14 cellular contexts compared by ENCODE assay signal in genomic region chr2:155021591-155021990, GRCh38.
DNase-seq lines count a peak whose midpoint lies in the region; ATAC-seq and TF ChIP-seq lines count a peak whose summit lies in the region.
"Had no signal": no experiment of that assay in that cellular context is flagged by ENCODE, and none has a peak within 500 bp of the region (broad histone marks: within the 10 kb centered on the region; RNA-seq: fewer than 3 reads in every experiment).

No MANE protein-coding gene starts in this region.

- H3K9me3 Mint-ChIP-seq in natural killer cell treated with Interleukin-12 subunit alpha and Interleukin-12 subunit beta and Interleukin-15 and Interleukin-18, amount 100 ng/mL, for 72 hours: no peaks in the 10 kb centered on the region
- H3K9me3 Mint-ChIP-seq: CD4-positive, alpha-beta T cell had no signal

- H3K9ac ChIP-seq in smooth muscle cell (ENCODE audit: low read depth): no peak overlapping the region

- no peaks in the 10 kb centered on the region for H3K79me2 ChIP-seq in smooth muscle cell (ENCODE audit: low read depth)

- no peaks in the 10 kb centered on the region for H3K36me3 Mint-ChIP-seq in natural killer cell treated with Interleukin-12 subunit alpha and Interleukin-12 subunit beta and Interleukin-15 and Interleukin-18, amount 100 ng/mL, for 72 hours

- DNase-seq in DMS 273 (lab: John Stamatoyannopoulos, UW; ENCODE audit: unreplicated experiment) (peak; percentile 84), NCI-H2029 treated with DMSO at 0.1 percent for 48 hours (lab: John Stamatoyannopoulos, UW) (peak; percentile 64), NCI-H69 (lab: John Stamatoyannopoulos, UW) (peak; percentile 68), cerebellar cortex (ENCODE audit: low spot score) (peak; percentile 85), sigmoid colon (no peak), smooth muscle cell (lab: John Stamatoyannopoulos, UW; ENCODE audit: unreplicated experiment) (no peak)
- no peak for DNase-seq in natural killer cell treated with Interleukin-12 subunit alpha and Interleukin-12 subunit beta and Interleukin-15 and Interleukin-18, amount 100 ng/mL, for 72 hours (ENCODE audit: low spot score)
- DNase-seq: ACHN; CD4-positive, alpha-beta T cell; H7; NCI-H187 treated with DMSO at 0.1 percent for 48 hours; T-helper 9 cell had no signal

- intact Hi-C loops in sigmoid colon (cut with DNase I): no loop called here

- TF ChIP-seq CTCF in sigmoid colon (IDR thresholded peaks at IDR 0.05) (no peak), smooth muscle cell (IDR thresholded peaks at IDR 0.05; ENCODE audit: borderline replicate concordance, insufficient read depth, poor library complexity, severe bottlenecking) (no peak)

- H3K27me3 Mint-ChIP-seq in natural killer cell treated with Interleukin-12 subunit alpha and Interleukin-12 subunit beta and Interleukin-15 and Interleukin-18, amount 100 ng/mL, for 72 hours: no peaks in the 10 kb centered on the region
- H3K27me3 Mint-ChIP-seq: B cell; CD4-positive, alpha-beta T cell had no signal

- H3K36me3 ChIP-seq in sigmoid colon: no peaks in the 10 kb centered on the region
- H3K36me3 ChIP-seq in smooth muscle cell (ENCODE audit: low read depth): no peaks in the 10 kb centered on the region

- H3K4me3 ChIP-seq in sigmoid colon (no peak overlapping the region), smooth muscle cell (no peak overlapping the region)

- H4K20me1 ChIP-seq in smooth muscle cell (ENCODE audit: low read depth): no peaks in the 10 kb centered on the region

- no peaks in the 10 kb centered on the region for H3K4me1 Mint-ChIP-seq in natural killer cell treated with Interleukin-12 subunit alpha and Interleukin-12 subunit beta and Interleukin-15 and Interleukin-18, amount 100 ng/mL, for 72 hours (ENCODE audit: low read depth in 2 of 2)
- H3K4me1 Mint-ChIP-seq: B cell had no signal

- H2AFZ ChIP-seq in smooth muscle cell (ENCODE audit: low read depth): no peak overlapping the region

- H3K27me3 ChIP-seq in sigmoid colon (no peaks in the 10 kb centered on the region), smooth muscle cell (ENCODE audit: low read depth) (no peaks in the 10 kb centered on the region)

- no peak overlapping the region for H3K27ac Mint-ChIP-seq in natural killer cell treated with Interleukin-12 subunit alpha and Interleukin-12 subunit beta and Interleukin-15 and Interleukin-18, amount 100 ng/mL, for 72 hours
- H3K27ac Mint-ChIP-seq: B cell; CD4-positive, alpha-beta T cell had no signal

- TF ChIP-seq POLR2A in sigmoid colon (IDR thresholded peaks at IDR 0.05): no peak

- no peak overlapping the region for H3K27ac ChIP-seq in sigmoid colon
- no peak overlapping the region for H3K27ac ChIP-seq in smooth muscle cell (ENCODE audit: low read depth)

- H3K4me2 ChIP-seq in smooth muscle cell: no peak overlapping the region

- ATAC-seq in natural killer cell treated with Interleukin-12 subunit alpha and Interleukin-12 subunit beta and Interleukin-15 and Interleukin-18, amount 100 ng/mL, for 72 hours: no peak
- no peak for ATAC-seq in GM21825 (IDR thresholded peaks at IDR 0.05; ENCODE audit: unreplicated experiment)

- 79 to 88% methylated on average over 1 of the region's 1 CpG for WGBS in sigmoid colon, 2 donors
- 90% methylated on average over 1 of the region's 1 CpG for WGBS in smooth muscle cell (ENCODE audit: low lambda C conversion rate)

- H3K4me1 ChIP-seq in sigmoid colon (no peaks in the 10 kb centered on the region), smooth muscle cell (ENCODE audit: low read depth) (no peaks in the 10 kb centered on the region)

- no peak for TF ChIP-seq EP300 in sigmoid colon (IDR thresholded peaks at IDR 0.05)

- H3K9me3 ChIP-seq in sigmoid colon: no peaks in the 10 kb centered on the region
- no peaks in the 10 kb centered on the region for H3K9me3 ChIP-seq in smooth muscle cell (replicated peaks; ENCODE audit: low read depth)

- H3F3A ChIP-seq in smooth muscle cell (ENCODE audit: low read depth): no peaks in the 10 kb centered on the region

- H3K4me3 Mint-ChIP-seq in natural killer cell treated with Interleukin-12 subunit alpha and Interleukin-12 subunit beta and Interleukin-15 and Interleukin-18, amount 100 ng/mL, for 72 hours: no peak overlapping the region
- H3K4me3 Mint-ChIP-seq: B cell; CD4-positive, alpha-beta T cell had no signal

Comparison
In these comparisons a context has a peak if more than half of its experiments do, and no peak if none do; other contexts are left out.
1. DNase-seq: peak in DMS 273 (single experiment), NCI-H2029 treated with DMSO at 0.1 percent for 48 hours (single experiment), NCI-H69 (single experiment) and cerebellar cortex (single experiment); none in sigmoid colon (single experiment), natural killer cell treated with Interleukin-12 subunit alpha and Interleukin-12 subunit beta and Interleukin-15 and Interleukin-18, amount 100 ng/mL, for 72 hours (single experiment) and smooth muscle cell (single experiment).